ENCODE assay signal across 1 cellular context in the genomic region with DNA sequence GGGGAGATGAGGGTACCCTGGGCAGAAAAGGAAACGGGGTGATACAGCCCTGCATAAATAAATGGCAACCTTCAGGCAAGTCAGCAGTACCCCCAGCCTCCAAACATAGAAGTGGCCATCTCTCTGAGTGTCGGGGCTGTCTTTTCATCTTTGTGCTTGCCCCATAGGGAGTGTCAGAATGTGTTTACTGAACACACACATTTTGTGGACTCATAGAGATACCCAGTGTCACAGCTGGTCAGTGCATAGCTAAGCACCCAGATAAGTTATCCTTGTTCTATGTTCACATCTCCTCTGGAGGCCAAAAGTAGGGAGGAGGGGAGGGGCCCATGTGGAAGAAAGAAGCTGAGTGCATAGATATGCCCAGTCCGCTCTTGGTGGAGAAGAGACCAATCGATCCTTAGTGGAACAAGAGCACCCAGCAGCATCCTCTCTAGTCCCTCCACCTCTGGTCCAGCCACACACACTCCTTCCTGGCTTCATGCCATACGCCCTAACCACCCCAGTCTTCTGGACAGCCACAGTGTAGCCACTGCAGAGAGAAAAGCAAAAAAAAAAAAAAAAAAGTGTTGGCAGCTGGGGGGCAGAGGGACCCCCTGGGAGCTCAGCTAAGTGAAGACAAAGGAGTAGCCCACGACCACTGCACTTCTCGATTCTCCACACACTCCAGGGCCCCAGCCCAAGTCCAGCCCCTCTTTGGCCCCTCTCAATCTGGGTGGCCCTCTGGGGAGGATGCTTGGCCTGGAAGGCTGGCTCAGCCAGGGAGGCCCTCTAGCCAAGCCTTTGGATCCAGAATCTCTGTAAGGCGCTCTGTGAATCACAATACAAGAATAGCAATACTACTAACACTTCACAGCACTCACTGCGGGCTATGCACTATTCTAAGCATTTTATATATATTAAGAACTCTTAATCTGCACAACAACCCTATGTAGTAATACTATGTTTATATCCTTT.
TF ChIP-seq lines count a peak whose summit lies in the region.

No MANE protein-coding gene starts in this region.

TF ChIP-seq in WTC11, 78 proteins besides CTCF, POLR2A, EP300 and RAD21 (continued from another document):
- TF ChIP-seq, protein P1, sequence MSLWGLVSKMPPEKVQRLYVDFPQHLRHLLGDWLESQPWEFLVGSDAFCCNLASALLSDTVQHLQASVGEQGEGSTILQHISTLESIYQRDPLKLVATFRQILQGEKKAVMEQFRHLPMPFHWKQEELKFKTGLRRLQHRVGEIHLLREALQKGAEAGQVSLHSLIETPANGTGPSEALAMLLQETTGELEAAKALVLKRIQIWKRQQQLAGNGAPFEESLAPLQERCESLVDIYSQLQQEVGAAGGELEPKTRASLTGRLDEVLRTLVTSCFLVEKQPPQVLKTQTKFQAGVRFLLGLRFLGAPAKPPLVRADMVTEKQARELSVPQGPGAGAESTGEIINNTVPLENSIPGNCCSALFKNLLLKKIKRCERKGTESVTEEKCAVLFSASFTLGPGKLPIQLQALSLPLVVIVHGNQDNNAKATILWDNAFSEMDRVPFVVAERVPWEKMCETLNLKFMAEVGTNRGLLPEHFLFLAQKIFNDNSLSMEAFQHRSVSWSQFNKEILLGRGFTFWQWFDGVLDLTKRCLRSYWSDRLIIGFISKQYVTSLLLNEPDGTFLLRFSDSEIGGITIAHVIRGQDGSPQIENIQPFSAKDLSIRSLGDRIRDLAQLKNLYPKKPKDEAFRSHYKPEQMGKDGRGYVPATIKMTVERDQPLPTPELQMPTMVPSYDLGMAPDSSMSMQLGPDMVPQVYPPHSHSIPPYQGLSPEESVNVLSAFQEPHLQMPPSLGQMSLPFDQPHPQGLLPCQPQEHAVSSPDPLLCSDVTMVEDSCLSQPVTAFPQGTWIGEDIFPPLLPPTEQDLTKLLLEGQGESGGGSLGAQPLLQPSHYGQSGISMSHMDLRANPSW (CRISPR knock-in tag; conservative IDR thresholded peaks at IDR 0.05; ENCODE audit: low read depth): no peak
- TF ChIP-seq, protein P2, sequence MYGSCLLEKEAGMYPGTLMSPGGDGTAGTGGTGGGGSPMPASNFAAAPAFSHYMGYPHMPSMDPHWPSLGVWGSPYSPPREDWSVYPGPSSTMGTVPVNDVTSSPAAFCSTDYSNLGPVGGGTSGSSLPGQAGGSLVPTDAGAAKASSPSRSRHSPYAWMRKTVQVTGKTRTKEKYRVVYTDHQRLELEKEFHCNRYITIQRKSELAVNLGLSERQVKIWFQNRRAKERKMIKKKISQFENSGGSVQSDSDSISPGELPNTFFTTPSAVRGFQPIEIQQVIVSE (CRISPR knock-in tag; IDR thresholded peaks at IDR 0.05; ENCODE audit: borderline replicate concordance): no peak
